8 cellular contexts compared by ENCODE assay signal in the genomic region with DNA sequence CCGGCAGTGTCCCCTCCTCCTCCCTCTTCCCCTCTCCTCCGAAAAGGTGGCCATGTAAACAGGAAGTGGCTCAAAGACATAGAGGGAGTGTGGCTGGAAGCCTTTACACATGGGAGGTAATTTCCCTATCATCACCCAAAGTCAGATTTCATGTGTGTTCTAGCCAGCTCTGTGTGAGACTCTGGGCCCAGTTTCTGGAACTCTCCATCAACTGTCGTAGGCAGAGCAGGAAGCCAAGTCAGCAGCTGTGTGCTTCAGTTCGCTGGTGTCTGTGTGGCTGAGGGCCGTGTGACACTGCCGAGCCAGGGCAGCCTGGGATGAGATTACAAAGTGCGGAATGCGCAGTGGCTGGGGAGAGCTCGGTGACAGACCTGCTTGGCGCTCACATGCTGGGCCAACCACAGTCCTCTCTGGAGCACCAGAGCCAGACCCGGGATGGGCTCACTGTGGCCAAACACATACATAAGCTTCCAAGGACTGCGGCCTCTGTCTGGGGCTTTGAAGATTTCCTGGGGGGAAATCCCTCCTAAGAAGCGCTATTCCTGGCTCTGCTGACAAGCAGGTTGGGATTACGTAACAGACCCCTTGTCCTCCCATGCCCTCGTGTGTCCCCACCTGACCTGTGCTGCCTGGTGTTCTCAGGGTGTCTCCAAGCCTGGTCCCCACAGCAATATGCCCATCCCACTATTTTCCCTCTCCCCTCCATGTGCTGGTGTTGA. TPM values are rescaled to one million over a fixed set of nuclear protein-coding genes. Genes with fewer than 3 reads are reported as not detected.
A peak's percentile ranks its signal among the peaks of the same experiment; 100 is the strongest.
DNase-seq lines count a peak whose midpoint lies in the region; ATAC-seq and TF ChIP-seq lines count a peak whose summit lies in the region.

No MANE protein-coding gene starts in this region.

- no peak overlapping the region for H3K4me3 Mint-ChIP-seq in MCF 10A (ENCODE audit: unreplicated experiment)
- no peak overlapping the region for H3K4me3 Mint-ChIP-seq in effector memory CD8-positive, alpha-beta T cell

- intact Hi-C loops in MCF 10A (cut with micrococcal nuclease), result no loop called here

- CTCF ChIA-PET in MCF 10A (lab: Yijun Ruan, JAX), result interaction anchor here (0.6 to 3.0 kb wide), 6 partner anchors 20 to 266 kb away, joined by 3 to 21 read pairs (median 3); no protein-coding TSS in a partner anchor

- DNase-seq in M059J (ENCODE audit: low read depth) (peak; percentile 90), MCF 10A (ENCODE audit: unreplicated experiment) (no peak), left lobe of liver (ENCODE audit: low spot score) (peak; percentile 72), superior temporal gyrus (ENCODE audit: extremely low spot score) (peak; percentile 76), NCI-H2081 treated with DMSO at 0.1 percent for 48 hours (lab: John Stamatoyannopoulos, UW) (no peak)
- DNase-seq in effector memory CD8-positive, alpha-beta T cell, result no peak
- DNase-seq in activated naive CD4-positive, alpha-beta T cell treated with Interleukin-2 at 50 U/mL for 16 hours, result no peak

- no peaks in the 10 kb centered on the region for H3K27me3 Mint-ChIP-seq in MCF 10A (ENCODE audit: insufficient read depth, unreplicated experiment)
- peaks cover 11 to 50% of the 10 kb centered on the region in 2 donors for H3K27me3 Mint-ChIP-seq in effector memory CD8-positive, alpha-beta T cell

- BruUV-seq in MCF 10A (replicated peaks; lab: Mats Ljungman, UMichigan), result no TSS peak

- POLR2A ChIA-PET in MCF 10A (lab: Yijun Ruan, JAX), result interaction anchor here (1.3 kb wide), 1 partner anchor 12 kb away, joined by 4 read pairs; no protein-coding TSS in a partner anchor

- H3K9me3 Mint-ChIP-seq in MCF 10A (ENCODE audit: unreplicated experiment), result no peaks in the 10 kb centered on the region
- H3K9me3 Mint-ChIP-seq in effector memory CD8-positive, alpha-beta T cell, result no peaks in the 10 kb centered on the region

- H3K4me1 Mint-ChIP-seq in MCF 10A (ENCODE audit: insufficient read depth, unreplicated experiment), result no peaks in the 10 kb centered on the region
- peaks cover 6 to 9% of the 10 kb centered on the region in 2 donors for H3K4me1 Mint-ChIP-seq in effector memory CD8-positive, alpha-beta T cell (ENCODE audit: low read depth in 2 of 2)

- H3K27ac Mint-ChIP-seq in MCF 10A (ENCODE audit: low read depth, unreplicated experiment), result peak overlapping the region; percentile 42
- H3K27ac Mint-ChIP-seq in effector memory CD8-positive, alpha-beta T cell, result no peak overlapping the region

- TF ChIP-seq CTCF in MCF 10A (IDR thresholded peaks at IDR 0.05; ENCODE audit: unreplicated experiment), result no peak

- peaks cover 6% of the 10 kb centered on the region for H3K36me3 Mint-ChIP-seq in MCF 10A (ENCODE audit: insufficient read depth, unreplicated experiment)
- no peaks in the 10 kb centered on the region for H3K36me3 Mint-ChIP-seq in effector memory CD8-positive, alpha-beta T cell (ENCODE audit: insufficient read depth)

- ATAC-seq in left lobe of liver (peak; percentile 87), HG02970 (IDR thresholded peaks at IDR 0.05; ENCODE audit: low FRiP score, unreplicated experiment) (no peak)
- ATAC-seq in effector memory CD8-positive, alpha-beta T cell (replicated peaks), result no peak

RNA-seq across cellular contexts. Expression of gene UMPS, which starts 50.7 kb away (rescaled TPM):
- total RNA-seq in M059J (2014; rRNA removed; shearing (Covaris generic)), result 36.9 and 43.9 TPM in 2 replicates
- total RNA-seq in MCF 10A (2022) (33.4 and 49.3 TPM in 2 replicates), left lobe of liver (20.8 TPM)

Comparison
In these comparisons a context has a peak if more than half of its experiments do, and no peak if none do; other contexts are left out.
1. DNase-seq: peak in M059J (single experiment), left lobe of liver (single experiment) and superior temporal gyrus (single experiment); none in MCF 10A (single experiment), effector memory CD8-positive, alpha-beta T cell (0 of 3), activated naive CD4-positive, alpha-beta T cell treated with Interleukin-2 at 50 U/mL for 16 hours (single experiment) and NCI-H2081 treated with DMSO at 0.1 percent for 48 hours (single experiment).